9 cellular contexts compared by ENCODE assay signal in genomic region chr19:3608079-3608641, GRCh38. TPM values are rescaled to one million over a fixed set of nuclear protein-coding genes. Genes with fewer than 3 reads are reported as not detected.
A peak's percentile ranks its signal among the peaks of the same experiment; 100 is the strongest.
DNase-seq lines count a peak whose midpoint lies in the region; TF ChIP-seq lines count a peak whose summit lies in the region.
"Had no signal": no experiment of that assay in that cellular context is flagged by ENCODE, and none has a peak within 500 bp of the region (broad histone marks: within the 10 kb centered on the region; RNA-seq: fewer than 3 reads in every experiment).

No MANE protein-coding gene starts in this region.

- H3K18ac ChIP-seq in H9 (ENCODE audit: insufficient read length, low read depth, low read length): no peak overlapping the region

- no peak overlapping the region for H3K23ac ChIP-seq in H9 (ENCODE audit: insufficient read length, low read depth, low read length)

- H3K23me2 ChIP-seq in H9 (ENCODE audit: insufficient read length, low read depth, low read length, poor library complexity, severe bottlenecking): peaks cover 2% of the 10 kb centered on the region

- peaks cover 0 to 4% of the 10 kb centered on the region in 2 experiments; a peak in 1 of 5 replicates for H3K9me3 Mint-ChIP-seq in H9
- H3K9me3 Mint-ChIP-seq in activated T-helper 1 cell treated with anti-CD3 and anti-CD28 coated beads, Interleukin-12 subunit alpha, Interleukin-12 subunit beta, Interleukin-2, Interleukin-4 antibody, amounts not matched to agents 30 ng/mL and 10 ng/mL and 1 ng/mL, durations not matched to agents 14 hours and 24 hours and 36 hours: no peaks in the 10 kb centered on the region
- no peaks in the 10 kb centered on the region for H3K9me3 Mint-ChIP-seq in nephron progenitor cell

- H3K36me3 Mint-ChIP-seq in H9 (ENCODE audit: insufficient read depth in 1 of 3, low read depth in 3 of 3): peaks cover 7 to 12% (median 7%) of the 10 kb centered on the region in 3 experiments; a peak in 6 of 7 replicates
- peaks cover 5% of the 10 kb centered on the region for H3K36me3 Mint-ChIP-seq in activated T-helper 1 cell treated with anti-CD3 and anti-CD28 coated beads, Interleukin-12 subunit alpha, Interleukin-12 subunit beta, Interleukin-2, Interleukin-4 antibody, amounts not matched to agents 30 ng/mL and 10 ng/mL and 1 ng/mL, durations not matched to agents 14 hours and 24 hours and 36 hours (ENCODE audit: low read depth)
- peaks cover 11% of the 10 kb centered on the region for H3K36me3 Mint-ChIP-seq in nephron progenitor cell (ENCODE audit: low read depth)

- TF ChIP-seq CTCF in H9 (conservative IDR thresholded peaks at IDR 0.05): no peak
- no peak for TF ChIP-seq CTCF in nephron progenitor cell (IDR thresholded peaks at IDR 0.05)

- intact Hi-C loops in activated T-helper 1 cell treated with anti-CD3 and anti-CD28 coated beads, Interleukin-12 subunit alpha, Interleukin-12 subunit beta, Interleukin-2, Interleukin-4 antibody, amounts not matched to agents 30 ng/mL and 10 ng/mL and 1 ng/mL, durations not matched to agents 14 hours and 24 hours and 36 hours (cut with micrococcal nuclease): no loop called here

- H4K5ac ChIP-seq in H9 (ENCODE audit: insufficient read length, low read depth, low read length): no peak overlapping the region

- H2BK15ac ChIP-seq in H9 (ENCODE audit: low read depth, low read length): no peak overlapping the region

- H3K4me1 ChIP-seq in H9 (ENCODE audit: insufficient read depth, low read length): no peaks in the 10 kb centered on the region; the same call in 1 of the 2 replicates

- no peaks in the 10 kb centered on the region for H3K79me2 ChIP-seq in H9 (ENCODE audit: insufficient read depth, low read length)

- H2BK120ac ChIP-seq in H9 (ENCODE audit: low read depth, low read length, poor library complexity, severe bottlenecking): no peak overlapping the region

- DNase-seq in H9 (no peak), nephron progenitor cell (no peak), iPS-NIHi7 (ENCODE audit: extremely low spot score) (no peak), dermis blood vessel endothelial cell (no peak)
- DNase-seq in activated T-helper 1 cell treated with anti-CD3 and anti-CD28 coated beads, Interleukin-12 subunit alpha, Interleukin-12 subunit beta, Interleukin-2, Interleukin-4 antibody, amounts not matched to agents 30 ng/mL and 10 ng/mL and 1 ng/mL, durations not matched to agents 14 hours and 24 hours and 36 hours (ENCODE audit: low spot score): no peak
- DNase-seq in effector CD8-positive, alpha-beta T cell (lab: John Stamatoyannopoulos, UW): no peak
- DNase-seq: effector memory CD4-positive, alpha-beta T cell; midbrain; NCI-H526 treated with DMSO at 0.1 percent for 48 hours had no signal

- no peaks in the 10 kb centered on the region for H4K20me1 ChIP-seq in H9 (ENCODE audit: control insufficient read depth, insufficient read depth, insufficient read length)

- H3K4me3 Mint-ChIP-seq in H9 (peak overlapping the region; percentile 58 to 79; a peak in 4 of 5 replicates), nephron progenitor cell (peak overlapping the region; percentile 58)
- H3K4me3 Mint-ChIP-seq in activated T-helper 1 cell treated with anti-CD3 and anti-CD28 coated beads, Interleukin-12 subunit alpha, Interleukin-12 subunit beta, Interleukin-2, Interleukin-4 antibody, amounts not matched to agents 30 ng/mL and 10 ng/mL and 1 ng/mL, durations not matched to agents 14 hours and 24 hours and 36 hours: peak overlapping the region; percentile 34

- H3K9me3 ChIP-seq in H9 (ENCODE audit: control insufficient read depth, low read depth, low read length): no peaks in the 10 kb centered on the region

- H3K27ac Mint-ChIP-seq in H9: peak overlapping the region in 1 of 3 experiments; percentile 62; a peak in 1 of 7 replicates
- H3K27ac Mint-ChIP-seq in activated T-helper 1 cell treated with anti-CD3 and anti-CD28 coated beads, Interleukin-12 subunit alpha, Interleukin-12 subunit beta, Interleukin-2, Interleukin-4 antibody, amounts not matched to agents 30 ng/mL and 10 ng/mL and 1 ng/mL, durations not matched to agents 14 hours and 24 hours and 36 hours: no peak overlapping the region
- H3K27ac Mint-ChIP-seq in nephron progenitor cell: no peak overlapping the region

- peaks cover 4% of the 10 kb centered on the region for H3K27me3 Mint-ChIP-seq in H9 (ENCODE audit: low read depth)
- peaks cover 2% of the 10 kb centered on the region for H3K27me3 Mint-ChIP-seq in activated T-helper 1 cell treated with anti-CD3 and anti-CD28 coated beads, Interleukin-12 subunit alpha, Interleukin-12 subunit beta, Interleukin-2, Interleukin-4 antibody, amounts not matched to agents 30 ng/mL and 10 ng/mL and 1 ng/mL, durations not matched to agents 14 hours and 24 hours and 36 hours (ENCODE audit: insufficient read depth)
- peaks cover 7% of the 10 kb centered on the region for H3K27me3 Mint-ChIP-seq in nephron progenitor cell (ENCODE audit: low read depth, poor library complexity)

- H3K14ac ChIP-seq in H9 (ENCODE audit: insufficient read depth, low read length): no peak overlapping the region

- no CpG with 5 or more reads among the region's 3 CpGs for WGBS in H9 (ENCODE audit: extremely low coverage, insufficient read length, low lambda C conversion rate)

- no peak overlapping the region for H2AFZ ChIP-seq in H9 (ENCODE audit: low read length)

- H4K91ac ChIP-seq in H9 (ENCODE audit: insufficient read length, low read depth, low read length): no peak overlapping the region

- peaks cover 5% of the 10 kb centered on the region; the same call in 1 of the 2 replicates for H3K27me3 ChIP-seq in H9 (ENCODE audit: insufficient read depth, low read length)

- H3K9ac ChIP-seq in H9 (ENCODE audit: extremely low read depth, insufficient read length, low read length): no peak overlapping the region

- H3K27ac ChIP-seq in H9 (ENCODE audit: insufficient read length, low read depth, low read length): no peak overlapping the region

- H2BK12ac ChIP-seq in H9 (ENCODE audit: insufficient read length, low read depth, low read length): no peak overlapping the region

- no peak overlapping the region for H4K8ac ChIP-seq in H9 (replicated peaks; ENCODE audit: insufficient read length, low read depth, low read length)

- H3K4me2 ChIP-seq in H9 (ENCODE audit: insufficient read depth, insufficient read length, low read length): peak overlapping the region; percentile 56

- H2BK20ac ChIP-seq in H9 (ENCODE audit: low read depth, low read length, poor library complexity, severe bottlenecking): no peak overlapping the region

- no peak overlapping the region for H3K4ac ChIP-seq in H9 (ENCODE audit: low read depth, low read length)

- no peak overlapping the region for H2AK5ac ChIP-seq in H9 (ENCODE audit: insufficient read length, low read length)

- H3K56ac ChIP-seq in H9 (ENCODE audit: insufficient read length, low read depth, low read length): no peak overlapping the region

- H3K4me1 Mint-ChIP-seq in H9 (peaks cover 12% of the 10 kb centered on the region in 2 experiments), nephron progenitor cell (peaks cover 21% of the 10 kb centered on the region)
- H3K4me1 Mint-ChIP-seq in activated T-helper 1 cell treated with anti-CD3 and anti-CD28 coated beads, Interleukin-12 subunit alpha, Interleukin-12 subunit beta, Interleukin-2, Interleukin-4 antibody, amounts not matched to agents 30 ng/mL and 10 ng/mL and 1 ng/mL, durations not matched to agents 14 hours and 24 hours and 36 hours (ENCODE audit: low read depth): peaks cover 5% of the 10 kb centered on the region

- H3T11ph ChIP-seq in H9 (ENCODE audit: low read length): no peak overlapping the region

- H3K79me1 ChIP-seq in H9 (ENCODE audit: insufficient read depth, low read depth, low read length, poor library complexity, severe bottlenecking): no peaks in the 10 kb centered on the region

- no peak overlapping the region for H2BK5ac ChIP-seq in H9 (ENCODE audit: insufficient read length, low read length)

RNA-seq across cellular contexts. Expression of gene TBXA2R, which starts 1.5 kb away (rescaled TPM):
- total RNA-seq in H9 (2021): 0.63 and 0.64 TPM in 2 replicates
- total RNA-seq in activated T-helper 1 cell treated with anti-CD3 and anti-CD28 coated beads, Interleukin-12 subunit alpha, Interleukin-12 subunit beta, Interleukin-2, Interleukin-4 antibody, amounts not matched to agents 30 ng/mL and 10 ng/mL and 1 ng/mL, durations not matched to agents 14 hours and 24 hours and 36 hours: 0.47 and 1.0 TPM in 2 replicates
- total RNA-seq in dermis blood vessel endothelial cell: 1.3 and 1.7 TPM in 2 replicates

RNA-seq across cellular contexts. Expression of gene CACTIN, which starts 18.4 kb away (rescaled TPM):
- 35.9 and 37.3 TPM in 2 replicates for total RNA-seq in H9 (2021)
- 37.2 and 40.8 TPM in 2 replicates for total RNA-seq in activated T-helper 1 cell treated with anti-CD3 and anti-CD28 coated beads, Interleukin-12 subunit alpha, Interleukin-12 subunit beta, Interleukin-2, Interleukin-4 antibody, amounts not matched to agents 30 ng/mL and 10 ng/mL and 1 ng/mL, durations not matched to agents 14 hours and 24 hours and 36 hours
- 30.8 and 39.2 TPM in 2 replicates for total RNA-seq in dermis blood vessel endothelial cell

RNA-seq across cellular contexts. Expression of gene GIPC3, which starts 22.9 kb away (rescaled TPM):
- total RNA-seq in H9 (2021) (1.6 and 1.9 TPM in 2 replicates), dermis blood vessel endothelial cell (1.1 and 1.2 TPM in 2 replicates)
- 0.31 and 0.39 TPM in 2 replicates for total RNA-seq in activated T-helper 1 cell treated with anti-CD3 and anti-CD28 coated beads, Interleukin-12 subunit alpha, Interleukin-12 subunit beta, Interleukin-2, Interleukin-4 antibody, amounts not matched to agents 30 ng/mL and 10 ng/mL and 1 ng/mL, durations not matched to agents 14 hours and 24 hours and 36 hours

RNA-seq across cellular contexts. Expression of gene HMG20B, which starts 35.4 kb away (rescaled TPM):
- total RNA-seq in H9 (2021) (58.1 and 58.9 TPM in 2 replicates), dermis blood vessel endothelial cell (75.0 and 94.7 TPM in 2 replicates)
- total RNA-seq in activated T-helper 1 cell treated with anti-CD3 and anti-CD28 coated beads, Interleukin-12 subunit alpha, Interleukin-12 subunit beta, Interleukin-2, Interleukin-4 antibody, amounts not matched to agents 30 ng/mL and 10 ng/mL and 1 ng/mL, durations not matched to agents 14 hours and 24 hours and 36 hours: 56.4 and 63.0 TPM in 2 replicates

RNA-seq across cellular contexts. Expression of gene MFSD12, which starts 50.8 kb away (rescaled TPM):
- total RNA-seq in H9 (2021): 51.5 and 58.8 TPM in 2 replicates
- total RNA-seq in activated T-helper 1 cell treated with anti-CD3 and anti-CD28 coated beads, Interleukin-12 subunit alpha, Interleukin-12 subunit beta, Interleukin-2, Interleukin-4 antibody, amounts not matched to agents 30 ng/mL and 10 ng/mL and 1 ng/mL, durations not matched to agents 14 hours and 24 hours and 36 hours: 126 and 136 TPM in 2 replicates
- 90.3 and 121 TPM in 2 replicates for total RNA-seq in dermis blood vessel endothelial cell
